Comparison of ENCODE assay signal across 1 cellular context in the genomic region with DNA sequence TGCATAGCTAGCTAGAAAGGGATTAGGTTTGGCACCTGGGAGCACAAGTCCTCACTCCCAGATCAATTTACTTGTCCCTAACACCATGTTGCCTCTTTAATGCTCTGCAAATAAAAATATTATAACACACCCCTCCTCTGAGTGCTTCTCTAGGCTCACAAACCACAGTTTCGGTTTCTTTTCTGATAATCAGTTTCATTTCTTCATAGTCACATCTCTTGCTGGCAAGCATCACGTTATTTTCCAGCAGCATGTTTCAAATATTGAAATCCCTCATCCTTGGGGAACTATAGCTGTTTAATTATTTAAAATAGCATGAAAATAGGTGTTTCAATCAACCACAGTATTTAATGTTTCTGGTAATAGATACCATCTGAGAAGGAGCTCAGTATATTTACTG.
TF ChIP-seq lines count a peak whose summit lies in the region.

No MANE protein-coding gene starts in this region.

TF ChIP-seq in GM12878, 131 proteins besides CTCF, POLR2A, EP300 and RAD21 (continued from another document and continues in another):
- TF ChIP-seq, protein P1, sequence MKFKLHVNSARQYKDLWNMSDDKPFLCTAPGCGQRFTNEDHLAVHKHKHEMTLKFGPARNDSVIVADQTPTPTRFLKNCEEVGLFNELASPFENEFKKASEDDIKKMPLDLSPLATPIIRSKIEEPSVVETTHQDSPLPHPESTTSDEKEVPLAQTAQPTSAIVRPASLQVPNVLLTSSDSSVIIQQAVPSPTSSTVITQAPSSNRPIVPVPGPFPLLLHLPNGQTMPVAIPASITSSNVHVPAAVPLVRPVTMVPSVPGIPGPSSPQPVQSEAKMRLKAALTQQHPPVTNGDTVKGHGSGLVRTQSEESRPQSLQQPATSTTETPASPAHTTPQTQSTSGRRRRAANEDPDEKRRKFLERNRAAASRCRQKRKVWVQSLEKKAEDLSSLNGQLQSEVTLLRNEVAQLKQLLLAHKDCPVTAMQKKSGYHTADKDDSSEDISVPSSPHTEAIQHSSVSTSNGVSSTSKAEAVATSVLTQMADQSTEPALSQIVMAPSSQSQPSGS (IDR thresholded peaks at IDR 0.05; ENCODE audit: low read length), result peak; percentile 54; the same call in 1 of the 2 replicates
- TF ChIP-seq HDGF (IDR thresholded peaks at IDR 0.05) (no peak), PBX3 (IDR thresholded peaks at IDR 0.05; ENCODE audit: insufficient replicate concordance, low read depth, low read length) (no peak), USF1 (IDR thresholded peaks at IDR 0.05; ENCODE audit: borderline replicate concordance, extremely low read length, insufficient read depth, low read depth, low read length) (no peak), POLR2AphosphoS2 (IDR thresholded peaks at IDR 0.05; ENCODE audit: low read depth, low read length) (no peak), RUNX3 (IDR thresholded peaks at IDR 0.05; ENCODE audit: low read length) (peak; percentile 97), CHD4 (IDR thresholded peaks at IDR 0.05) (no peak), RELA (IDR thresholded peaks at IDR 0.05; ENCODE audit: borderline replicate concordance, partially characterized antibody) (no peak), ZNF687 (IDR thresholded peaks at IDR 0.05) (no peak), KLF5 (IDR thresholded peaks at IDR 0.05; ENCODE audit: partially characterized antibody) (no peak), GABPA (IDR thresholded peaks at IDR 0.05; ENCODE audit: low read depth) (no peak), KAT2A (conservative IDR thresholded peaks at IDR 0.05; ENCODE audit: control insufficient read depth, low read depth, low read length) (no peak), NFXL1 (IDR thresholded peaks at IDR 0.05; ENCODE audit: borderline replicate concordance) (no peak), HDAC6 (IDR thresholded peaks at IDR 0.05; ENCODE audit: unreplicated experiment) (no peak), ATF3 (IDR thresholded peaks at IDR 0.05; ENCODE audit: borderline replicate concordance, extremely low read depth, low read depth, low read length) (no peak), SKIL (IDR thresholded peaks at IDR 0.05; ENCODE audit: low read depth, poor library complexity, severe bottlenecking) (no peak), SIX5 (IDR thresholded peaks at IDR 0.05; ENCODE audit: low read depth, low read length, severe bottlenecking) (no peak), PAX5 (IDR thresholded peaks at IDR 0.05; ENCODE audit: borderline replicate concordance, low read depth, low read length) (no peak), BCL11A (IDR thresholded peaks at IDR 0.05; ENCODE audit: low read depth, low read length) (no peak), FOXK2 (IDR thresholded peaks at IDR 0.05) (no peak), BRCA1 (IDR thresholded peaks at IDR 0.05; ENCODE audit: low read depth, low read length) (no peak), ETV6 (conservative IDR thresholded peaks at IDR 0.05 in 1 of 2, IDR thresholded peaks at IDR 0.05 in 1 of 2; ENCODE audit: borderline replicate concordance in 1 of 2, low read depth in 1 of 2) (no peak; a peak in 1 of 4 replicates), TBL1XR1 (IDR thresholded peaks at IDR 0.05; ENCODE audit: low read depth, low read length) (no peak), YBX1 (IDR thresholded peaks at IDR 0.05) (no peak), IKZF1 (conservative IDR thresholded peaks at IDR 0.05) (peak; percentile 63; the same call in 1 of the 2 replicates), IRF4 (IDR thresholded peaks at IDR 0.05; ENCODE audit: low read depth, low read length) (peak; percentile 73; the same call in 1 of the 2 replicates), POLR2AphosphoS5 (IDR thresholded peaks at IDR 0.05; ENCODE audit: low read length) (no peak), WRNIP1 (IDR thresholded peaks at IDR 0.05; ENCODE audit: borderline replicate concordance, low read depth, low read length) (no peak), NFYA (IDR thresholded peaks at IDR 0.05; ENCODE audit: borderline replicate concordance, low read depth, low read length) (no peak), BCL3 (IDR thresholded peaks at IDR 0.05; ENCODE audit: borderline replicate concordance, insufficient read depth, low read depth, low read length, poor library complexity, severe bottlenecking) (no peak), PAX8 (IDR thresholded peaks at IDR 0.05) (no peak), JUND (IDR thresholded peaks at IDR 0.05; ENCODE audit: low read depth, low read length) (no peak), NR2C2 (IDR thresholded peaks at IDR 0.05; ENCODE audit: borderline replicate concordance, control insufficient read depth, insufficient read length, low read depth) (no peak), YY1 (IDR thresholded peaks at IDR 0.05; ENCODE audit: low read depth, low read length) (no peak)
- TF ChIP-seq, protein P2, sequence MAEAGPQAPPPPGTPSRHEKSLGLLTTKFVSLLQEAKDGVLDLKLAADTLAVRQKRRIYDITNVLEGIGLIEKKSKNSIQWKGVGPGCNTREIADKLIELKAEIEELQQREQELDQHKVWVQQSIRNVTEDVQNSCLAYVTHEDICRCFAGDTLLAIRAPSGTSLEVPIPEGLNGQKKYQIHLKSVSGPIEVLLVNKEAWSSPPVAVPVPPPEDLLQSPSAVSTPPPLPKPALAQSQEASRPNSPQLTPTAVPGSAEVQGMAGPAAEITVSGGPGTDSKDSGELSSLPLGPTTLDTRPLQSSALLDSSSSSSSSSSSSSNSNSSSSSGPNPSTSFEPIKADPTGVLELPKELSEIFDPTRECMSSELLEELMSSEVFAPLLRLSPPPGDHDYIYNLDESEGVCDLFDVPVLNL (IDR thresholded peaks at IDR 0.05; ENCODE audit: low read depth, low read length), result no peak
- TF ChIP-seq, protein P3, sequence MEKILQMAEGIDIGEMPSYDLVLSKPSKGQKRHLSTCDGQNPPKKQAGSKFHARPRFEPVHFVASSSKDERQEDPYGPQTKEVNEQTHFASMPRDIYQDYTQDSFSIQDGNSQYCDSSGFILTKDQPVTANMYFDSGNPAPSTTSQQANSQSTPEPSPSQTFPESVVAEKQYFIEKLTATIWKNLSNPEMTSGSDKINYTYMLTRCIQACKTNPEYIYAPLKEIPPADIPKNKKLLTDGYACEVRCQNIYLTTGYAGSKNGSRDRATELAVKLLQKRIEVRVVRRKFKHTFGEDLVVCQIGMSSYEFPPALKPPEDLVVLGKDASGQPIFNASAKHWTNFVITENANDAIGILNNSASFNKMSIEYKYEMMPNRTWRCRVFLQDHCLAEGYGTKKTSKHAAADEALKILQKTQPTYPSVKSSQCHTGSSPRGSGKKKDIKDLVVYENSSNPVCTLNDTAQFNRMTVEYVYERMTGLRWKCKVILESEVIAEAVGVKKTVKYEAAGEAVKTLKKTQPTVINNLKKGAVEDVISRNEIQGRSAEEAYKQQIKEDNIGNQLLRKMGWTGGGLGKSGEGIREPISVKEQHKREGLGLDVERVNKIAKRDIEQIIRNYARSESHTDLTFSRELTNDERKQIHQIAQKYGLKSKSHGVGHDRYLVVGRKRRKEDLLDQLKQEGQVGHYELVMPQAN (conservative IDR thresholded peaks at IDR 0.05), result no peak
- TF ChIP-seq, protein P4, sequence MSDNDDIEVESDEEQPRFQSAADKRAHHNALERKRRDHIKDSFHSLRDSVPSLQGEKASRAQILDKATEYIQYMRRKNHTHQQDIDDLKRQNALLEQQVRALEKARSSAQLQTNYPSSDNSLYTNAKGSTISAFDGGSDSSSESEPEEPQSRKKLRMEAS (IDR thresholded peaks at IDR 0.05; ENCODE audit: low read depth, low read length), result no peak
